Comparison of ENCODE assay signal across 28 cellular contexts in the genomic region with DNA sequence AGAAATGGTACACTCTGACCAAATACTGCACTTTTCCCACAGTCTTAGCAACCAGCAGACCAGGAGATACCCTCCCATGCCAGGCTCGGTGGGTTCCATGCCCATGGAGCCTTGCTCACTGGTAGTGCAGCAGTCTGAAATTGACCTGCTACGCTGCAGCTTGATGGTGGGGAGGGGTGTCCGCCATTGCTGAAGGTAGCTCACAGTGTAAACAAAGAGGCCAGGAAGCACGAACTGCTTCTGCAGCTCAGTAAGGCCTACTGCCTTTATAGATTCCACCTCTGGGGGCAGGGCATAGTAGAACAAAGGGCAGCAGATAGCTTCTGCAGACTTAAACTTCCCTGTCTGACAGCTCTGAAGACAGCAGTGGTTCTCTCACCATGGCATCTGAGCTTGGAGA. TPM values are rescaled to one million over a fixed set of nuclear protein-coding genes. Genes with fewer than 3 reads are reported as not detected.
DNase-seq lines count a peak whose midpoint lies in the region; ATAC-seq and TF ChIP-seq lines count a peak whose summit lies in the region.
"Had no signal": no experiment of that assay in that cellular context is flagged by ENCODE, and none has a peak within 500 bp of the region (broad histone marks: within the 10 kb centered on the region; RNA-seq: fewer than 3 reads in every experiment).

No MANE protein-coding gene starts in this region.

- H3K4me3 Mint-ChIP-seq in CD4-positive, CD25-positive, alpha-beta regulatory T cell = no peak overlapping the region
- H3K4me3 Mint-ChIP-seq: activated CD8-positive, alpha-beta T cell treated with anti-CD3 and anti-CD28 coated beads, Interleukin-2, amount 10 ng/mL, durations not matched to agents 7 days and 5 days; memory B cell; naive thymus-derived CD8-positive, alpha-beta T cell; stimulated activated naive B cell treated with anti-CD40 and anti-IgM and Interleukin-4, amounts not matched to agents 10 μg/mL and 1 μg/mL and 100 μg/mL, for 72 hours had no signal

- no peaks in the 10 kb centered on the region for H3K36me3 Mint-ChIP-seq in CD4-positive, CD25-positive, alpha-beta regulatory T cell
- H3K36me3 Mint-ChIP-seq: CD4-positive, alpha-beta memory T cell; memory B cell; naive thymus-derived CD8-positive, alpha-beta T cell; stimulated activated naive B cell treated with anti-CD40 and anti-IgM and Interleukin-4, amounts not matched to agents 10 μg/mL and 1 μg/mL and 100 μg/mL, for 72 hours had no signal

- H3K27me3 ChIP-seq in CD4-positive, CD25-positive, alpha-beta regulatory T cell (ENCODE audit: control insufficient read depth, insufficient read depth, low read length) = peaks cover 1% of the 10 kb centered on the region
- H3K27me3 ChIP-seq: body of pancreas, ovary, uterus had no signal

- no peaks in the 10 kb centered on the region for H3K9me3 ChIP-seq in CD4-positive, CD25-positive, alpha-beta regulatory T cell (ENCODE audit: control insufficient read depth in 2 of 2, low read length in 2 of 2)
- H3K9me3 ChIP-seq: body of pancreas, HAP-1, ovary, uterus had no signal

- ATAC-seq in CD4-positive, CD25-positive, alpha-beta regulatory T cell (ENCODE audit: low read depth in 2 of 2) = peak; percentile 34 to 43
- ATAC-seq in GM18867 (IDR thresholded peaks at IDR 0.05; ENCODE audit: unreplicated experiment) (peak; percentile 68), GM19452 (IDR thresholded peaks at IDR 0.05; ENCODE audit: unreplicated experiment) (no peak), HG02870 (IDR thresholded peaks at IDR 0.05; ENCODE audit: unreplicated experiment) (no peak)
- ATAC-seq: activated CD8-positive, alpha-beta T cell treated with anti-CD3 and anti-CD28 coated beads, Interleukin-2, amount 10 ng/mL, durations not matched to agents 7 days and 5 days; heart left ventricle; naive thymus-derived CD8-positive, alpha-beta T cell; right cardiac atrium; Right ventricle myocardium inferior; stimulated activated naive B cell treated with anti-CD40 and anti-IgM and Interleukin-4, amounts not matched to agents 10 μg/mL and 1 μg/mL and 100 μg/mL, for 72 hours had no signal

- H3K36me3 ChIP-seq in CD4-positive, CD25-positive, alpha-beta regulatory T cell (ENCODE audit: control insufficient read depth, insufficient read depth, low read length) = no peaks in the 10 kb centered on the region
- H3K36me3 ChIP-seq: HAP-1, heart left ventricle, ovary, uterus had no signal

- no peak overlapping the region for H3K27ac Mint-ChIP-seq in CD4-positive, CD25-positive, alpha-beta regulatory T cell
- H3K27ac Mint-ChIP-seq: activated CD8-positive, alpha-beta T cell treated with anti-CD3 and anti-CD28 coated beads, Interleukin-2, amount 10 ng/mL, durations not matched to agents 7 days and 5 days; CD4-positive, alpha-beta memory T cell; memory B cell; stimulated activated naive B cell treated with anti-CD40 and anti-IgM and Interleukin-4, amounts not matched to agents 10 μg/mL and 1 μg/mL and 100 μg/mL, for 72 hours had no signal

- no peaks in the 10 kb centered on the region for H3K9me3 Mint-ChIP-seq in CD4-positive, CD25-positive, alpha-beta regulatory T cell
- H3K9me3 Mint-ChIP-seq: CD4-positive, alpha-beta memory T cell; memory B cell; naive thymus-derived CD8-positive, alpha-beta T cell; stimulated activated naive B cell treated with anti-CD40 and anti-IgM and Interleukin-4, amounts not matched to agents 10 μg/mL and 1 μg/mL and 100 μg/mL, for 72 hours had no signal

- no peaks in the 10 kb centered on the region for H3K4me1 ChIP-seq in CD4-positive, CD25-positive, alpha-beta regulatory T cell (ENCODE audit: control insufficient read depth, insufficient read depth, low read length, poor library complexity, severe bottlenecking)
- H3K4me1 ChIP-seq: HAP-1 had no signal

- no peak overlapping the region for H3K27ac ChIP-seq in CD4-positive, CD25-positive, alpha-beta regulatory T cell (ENCODE audit: insufficient read depth, low read length, poor library complexity, severe bottlenecking)
- peak overlapping the region; percentile 10; the same call in 1 of the 2 replicates for H3K27ac ChIP-seq in VCaP
- H3K27ac ChIP-seq: body of pancreas, heart left ventricle, ovary, uterus had no signal

- peaks cover 12% of the 10 kb centered on the region for H3K27me3 Mint-ChIP-seq in CD4-positive, CD25-positive, alpha-beta regulatory T cell
- H3K27me3 Mint-ChIP-seq: naive thymus-derived CD8-positive, alpha-beta T cell had no signal

- no peaks in the 10 kb centered on the region for H3K4me1 Mint-ChIP-seq in CD4-positive, CD25-positive, alpha-beta regulatory T cell
- H3K4me1 Mint-ChIP-seq: CD4-positive, alpha-beta memory T cell; memory B cell; naive thymus-derived CD8-positive, alpha-beta T cell; stimulated activated naive B cell treated with anti-CD40 and anti-IgM and Interleukin-4, amounts not matched to agents 10 μg/mL and 1 μg/mL and 100 μg/mL, for 72 hours had no signal

- DNase-seq in CD4-positive, CD25-positive, alpha-beta regulatory T cell = no peak
- peak; percentile 23 for DNase-seq in mucosa of gallbladder (ENCODE audit: low spot score)
- no peak for DNase-seq in epidermal melanocyte (ENCODE audit: insufficient read length, low spot score)
- DNase-seq: activated CD4-positive, CD25-positive, alpha-beta regulatory T cell; activated CD8-positive, alpha-beta T cell treated with anti-CD3 and anti-CD28 coated beads, Interleukin-2, amount 10 ng/mL, durations not matched to agents 7 days and 5 days; activated effector memory CD4-positive, alpha-beta T cell treated with anti-CD3 and anti-CD28 coated beads, Interleukin-2, amount 50 U/mL, for 16 hours; activated T-cell treated with anti-CD3 and anti-CD28 coated beads for 4 hours; CD4-positive, alpha-beta memory T cell; naive thymus-derived CD8-positive, alpha-beta T cell; NCI-H1105; NCI-H1930; NCI-H2227 treated with DMSO at 0.1 percent for 48 hours; ovary; right cardiac atrium; stimulated activated CD4-positive, alpha-beta T cell treated with anti-CD3 and anti-CD28 coated beads, Interleukin-12 subunit alpha, Interleukin-12 subunit beta, amount 100 ng/mL, for 4 hours; stimulated activated CD4-positive, alpha-beta T cell treated with anti-CD3 and anti-CD28 coated beads, Interleukin-4, amount 100 ng/mL, for 24 hours; stimulated activated naive B cell treated with anti-CD40 and anti-IgM and Interleukin-4, amounts not matched to agents 10 μg/mL and 1 μg/mL and 100 μg/mL, for 72 hours; T-helper 9 cell; uterus had no signal

- H3K4me3 ChIP-seq in CD4-positive, CD25-positive, alpha-beta regulatory T cell (ENCODE audit: low read depth, low read length) = no peak overlapping the region
- H3K4me3 ChIP-seq: body of pancreas, HAP-1, heart left ventricle, ovary, uterus had no signal

- TF ChIP-seq CTCF in VCaP (conservative IDR thresholded peaks at IDR 0.05) = no peak

RNA-seq across cellular contexts. Expression of gene IFI44L, which starts 12.3 kb away (rescaled TPM):
- total RNA-seq in CD4-positive, CD25-positive, alpha-beta regulatory T cell = 19.1 TPM
- 1 to 10 TPM; 1.4 to 8.2 (median 3.6) TPM for polyA plus RNA-seq in CD4-positive, CD25-positive, alpha-beta regulatory T cell
- total RNA-seq in mucosa of gallbladder = 4.4 TPM

RNA-seq across cellular contexts. Expression of gene IFI44, which starts 41.7 kb away (rescaled TPM):
- total RNA-seq in CD4-positive, CD25-positive, alpha-beta regulatory T cell = 53.9 TPM
- polyA plus RNA-seq in CD4-positive, CD25-positive, alpha-beta regulatory T cell = 10 to 100 TPM; 10.2 to 31.4 (median 19.4) TPM
- total RNA-seq in mucosa of gallbladder = 22.7 TPM

Comparison
In these comparisons a context has a peak if more than half of its experiments do, and no peak if none do; other contexts are left out.
1. ATAC-seq: peak in CD4-positive, CD25-positive, alpha-beta regulatory T cell (2 of 2) and GM18867 (single experiment); none in GM19452 (single experiment) and HG02870 (single experiment).